9 cellular contexts compared by ENCODE assay signal in the genomic region with DNA sequence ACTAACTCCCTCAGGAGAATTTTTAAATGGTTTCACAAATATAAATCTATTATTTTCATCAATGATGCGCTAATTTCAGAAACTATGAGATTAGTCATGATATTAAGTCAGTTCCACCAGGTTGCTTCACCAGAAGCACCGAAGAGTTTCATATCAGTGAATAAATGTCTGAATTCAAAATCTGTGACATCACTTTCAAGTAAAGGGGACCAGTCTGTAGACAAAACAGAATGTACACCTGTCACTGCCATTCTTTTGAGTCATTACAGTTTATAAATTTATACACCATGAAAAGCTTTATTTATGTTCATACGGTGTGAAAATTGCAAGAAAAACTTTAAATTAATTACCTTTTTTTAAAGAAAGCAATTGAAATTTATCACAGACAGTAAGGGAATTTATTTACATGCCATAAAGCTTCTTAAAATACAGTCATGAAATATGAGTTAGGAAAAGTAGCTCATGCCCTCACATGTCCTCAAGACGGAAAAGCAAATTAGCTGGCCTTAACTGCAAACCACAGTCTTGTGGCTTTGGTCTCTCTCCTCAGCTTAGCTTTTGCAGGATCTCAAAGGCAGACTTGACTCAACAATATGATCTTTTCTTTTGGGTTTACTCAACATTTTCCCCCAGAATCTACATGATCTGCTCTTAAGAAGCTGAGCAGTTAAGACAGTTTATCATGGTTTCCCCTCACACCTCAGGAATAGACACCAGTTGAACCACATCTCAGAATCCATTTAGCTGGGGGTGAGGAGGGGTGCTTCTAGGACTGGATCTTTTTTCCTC.
DNase-seq lines count a peak whose midpoint lies in the region; ATAC-seq and TF ChIP-seq lines count a peak whose summit lies in the region.
"Had no signal": no experiment of that assay in that cellular context is flagged by ENCODE, and none has a peak within 500 bp of the region (broad histone marks: within the 10 kb centered on the region; RNA-seq: fewer than 3 reads in every experiment).

No MANE protein-coding gene starts in this region.

- H3K36me3 Mint-ChIP-seq in GM23338 (ENCODE audit: low read depth) (no peaks in the 10 kb centered on the region), endodermal cell (ENCODE audit: low read depth) (no peaks in the 10 kb centered on the region)

- H3K27me3 ChIP-seq in GM23338 (ENCODE audit: insufficient read depth): no peaks in the 10 kb centered on the region
- no peaks in the 10 kb centered on the region for H3K27me3 ChIP-seq in endodermal cell (ENCODE audit: control insufficient read depth, insufficient read depth, low read length, poor library complexity, severe bottlenecking)
- H3K27me3 ChIP-seq in MG63: no peaks in the 10 kb centered on the region

- TF ChIP-seq CTCF in GM23338 (conservative IDR thresholded peaks at IDR 0.05; ENCODE audit: low read depth in 2 of 2) (no peak), epithelial cell of esophagus (IDR thresholded peaks at IDR 0.05; ENCODE audit: insufficient read depth, low read depth, low read length, missing control alignments) (no peak), endodermal cell (conservative IDR thresholded peaks at IDR 0.05) (no peak)

- ATAC-seq in GM18868 (IDR thresholded peaks at IDR 0.05; ENCODE audit: unreplicated experiment) (peak; percentile 76), GM23338 (no peak)

- H3K27ac ChIP-seq in GM23338 (ENCODE audit: low read depth) (no peak overlapping the region; the same call in 1 of the 2 replicates), endodermal cell (ENCODE audit: low read depth, low read length) (no peak overlapping the region)
- H3K27ac ChIP-seq: WERI-Rb-1 had no signal

- H4K20me1 ChIP-seq in GM23338 (replicated peaks; ENCODE audit: insufficient read depth): no peaks in the 10 kb centered on the region

- 96 to 100% methylated on average over 3 of the region's 4 CpGs for WGBS in endodermal cell (ENCODE audit: insufficient coverage in 1 of 2, insufficient read length in 1 of 2), 2 experiments

- H3K4me1 ChIP-seq in GM23338 (ENCODE audit: insufficient read depth) (peaks cover 52% of the 10 kb centered on the region), endodermal cell (ENCODE audit: control insufficient read depth, insufficient read depth, low read length) (peaks cover 14% of the 10 kb centered on the region)

- no peaks in the 10 kb centered on the region for H3F3A ChIP-seq in GM23338 (replicated peaks; ENCODE audit: low read depth)

- H3K4me2 ChIP-seq in GM23338: 0 out of 2 replicates have a peak overlapping the region, but pooled peaks have one; percentile 1

- H3K9me3 ChIP-seq in endodermal cell (ENCODE audit: control insufficient read depth, low read length): no peaks in the 10 kb centered on the region
- no peaks in the 10 kb centered on the region for H3K9me3 ChIP-seq in MG63

- H3K27me3 Mint-ChIP-seq in GM23338 (ENCODE audit: insufficient read depth, low read depth, poor library complexity) (peaks cover 10% of the 10 kb centered on the region), endodermal cell (ENCODE audit: insufficient read depth) (no peaks in the 10 kb centered on the region)

- no peak overlapping the region for H3K9ac ChIP-seq in endodermal cell (ENCODE audit: extremely low read depth, low read length, poor library complexity, severe bottlenecking)

- no peak for DNase-seq in GM23338 (ENCODE audit: low spot score)
- DNase-seq in HT1080 (ENCODE audit: low read depth): peak; percentile 70
- peak; percentile 63 for DNase-seq in epithelial cell of esophagus (ENCODE audit: low read depth)
- no peak for DNase-seq in endodermal cell
- DNase-seq in NCI-H1436 treated with DMSO at 0.1 percent for 48 hours (lab: John Stamatoyannopoulos, UW): no peak
- no peak for DNase-seq in activated CD8-positive, alpha-beta memory T cell treated with anti-CD3 and anti-CD28 coated beads for 24 hours
- no peak for DNase-seq in MG63
- DNase-seq: WERI-Rb-1 had no signal

- H3K79me2 ChIP-seq in GM23338 (replicated peaks; ENCODE audit: insufficient read depth): no peaks in the 10 kb centered on the region

- H3K4me1 Mint-ChIP-seq in GM23338: peaks cover 67% of the 10 kb centered on the region
- H3K4me1 Mint-ChIP-seq in endodermal cell: peaks cover 45% of the 10 kb centered on the region

- H2AFZ ChIP-seq in GM23338: no peak overlapping the region

- H3K4me3 Mint-ChIP-seq in GM23338 (no peak overlapping the region), endodermal cell (no peak overlapping the region)

- H3K9me3 Mint-ChIP-seq in GM23338: no peaks in the 10 kb centered on the region
- no peaks in the 10 kb centered on the region for H3K9me3 Mint-ChIP-seq in endodermal cell

- no peaks in the 10 kb centered on the region for H3K9me2 ChIP-seq in GM23338 (ENCODE audit: insufficient read depth)

- H3K36me3 ChIP-seq in GM23338 (ENCODE audit: insufficient read depth) (no peaks in the 10 kb centered on the region), endodermal cell (ENCODE audit: control insufficient read depth, insufficient read depth, low read length) (no peaks in the 10 kb centered on the region), MG63 (no peaks in the 10 kb centered on the region)
- H3K36me3 ChIP-seq: WERI-Rb-1 had no signal

- no peak overlapping the region for H3K4me3 ChIP-seq in GM23338
- H3K4me3 ChIP-seq in epithelial cell of esophagus (ENCODE audit: low read length): no peak overlapping the region
- H3K4me3 ChIP-seq in endodermal cell (ENCODE audit: low read length): no peak overlapping the region
- no peak overlapping the region for H3K4me3 ChIP-seq in MG63

- H3K27ac Mint-ChIP-seq in GM23338 (no peak overlapping the region), endodermal cell (no peak overlapping the region)

TF ChIP-seq in GM23338, 12 proteins besides CTCF, POLR2A, EP300 and RAD21 (continues in another document):
- TF ChIP-seq ZNF114 (CRISPR knock-in tag; IDR thresholded peaks at IDR 0.05) (no peak), NANOG (IDR thresholded peaks at IDR 0.05; ENCODE audit: borderline replicate concordance) (no peak), STAT1 (IDR thresholded peaks at IDR 0.05; ENCODE audit: unreplicated experiment) (no peak)
- TF ChIP-seq, protein P1, sequence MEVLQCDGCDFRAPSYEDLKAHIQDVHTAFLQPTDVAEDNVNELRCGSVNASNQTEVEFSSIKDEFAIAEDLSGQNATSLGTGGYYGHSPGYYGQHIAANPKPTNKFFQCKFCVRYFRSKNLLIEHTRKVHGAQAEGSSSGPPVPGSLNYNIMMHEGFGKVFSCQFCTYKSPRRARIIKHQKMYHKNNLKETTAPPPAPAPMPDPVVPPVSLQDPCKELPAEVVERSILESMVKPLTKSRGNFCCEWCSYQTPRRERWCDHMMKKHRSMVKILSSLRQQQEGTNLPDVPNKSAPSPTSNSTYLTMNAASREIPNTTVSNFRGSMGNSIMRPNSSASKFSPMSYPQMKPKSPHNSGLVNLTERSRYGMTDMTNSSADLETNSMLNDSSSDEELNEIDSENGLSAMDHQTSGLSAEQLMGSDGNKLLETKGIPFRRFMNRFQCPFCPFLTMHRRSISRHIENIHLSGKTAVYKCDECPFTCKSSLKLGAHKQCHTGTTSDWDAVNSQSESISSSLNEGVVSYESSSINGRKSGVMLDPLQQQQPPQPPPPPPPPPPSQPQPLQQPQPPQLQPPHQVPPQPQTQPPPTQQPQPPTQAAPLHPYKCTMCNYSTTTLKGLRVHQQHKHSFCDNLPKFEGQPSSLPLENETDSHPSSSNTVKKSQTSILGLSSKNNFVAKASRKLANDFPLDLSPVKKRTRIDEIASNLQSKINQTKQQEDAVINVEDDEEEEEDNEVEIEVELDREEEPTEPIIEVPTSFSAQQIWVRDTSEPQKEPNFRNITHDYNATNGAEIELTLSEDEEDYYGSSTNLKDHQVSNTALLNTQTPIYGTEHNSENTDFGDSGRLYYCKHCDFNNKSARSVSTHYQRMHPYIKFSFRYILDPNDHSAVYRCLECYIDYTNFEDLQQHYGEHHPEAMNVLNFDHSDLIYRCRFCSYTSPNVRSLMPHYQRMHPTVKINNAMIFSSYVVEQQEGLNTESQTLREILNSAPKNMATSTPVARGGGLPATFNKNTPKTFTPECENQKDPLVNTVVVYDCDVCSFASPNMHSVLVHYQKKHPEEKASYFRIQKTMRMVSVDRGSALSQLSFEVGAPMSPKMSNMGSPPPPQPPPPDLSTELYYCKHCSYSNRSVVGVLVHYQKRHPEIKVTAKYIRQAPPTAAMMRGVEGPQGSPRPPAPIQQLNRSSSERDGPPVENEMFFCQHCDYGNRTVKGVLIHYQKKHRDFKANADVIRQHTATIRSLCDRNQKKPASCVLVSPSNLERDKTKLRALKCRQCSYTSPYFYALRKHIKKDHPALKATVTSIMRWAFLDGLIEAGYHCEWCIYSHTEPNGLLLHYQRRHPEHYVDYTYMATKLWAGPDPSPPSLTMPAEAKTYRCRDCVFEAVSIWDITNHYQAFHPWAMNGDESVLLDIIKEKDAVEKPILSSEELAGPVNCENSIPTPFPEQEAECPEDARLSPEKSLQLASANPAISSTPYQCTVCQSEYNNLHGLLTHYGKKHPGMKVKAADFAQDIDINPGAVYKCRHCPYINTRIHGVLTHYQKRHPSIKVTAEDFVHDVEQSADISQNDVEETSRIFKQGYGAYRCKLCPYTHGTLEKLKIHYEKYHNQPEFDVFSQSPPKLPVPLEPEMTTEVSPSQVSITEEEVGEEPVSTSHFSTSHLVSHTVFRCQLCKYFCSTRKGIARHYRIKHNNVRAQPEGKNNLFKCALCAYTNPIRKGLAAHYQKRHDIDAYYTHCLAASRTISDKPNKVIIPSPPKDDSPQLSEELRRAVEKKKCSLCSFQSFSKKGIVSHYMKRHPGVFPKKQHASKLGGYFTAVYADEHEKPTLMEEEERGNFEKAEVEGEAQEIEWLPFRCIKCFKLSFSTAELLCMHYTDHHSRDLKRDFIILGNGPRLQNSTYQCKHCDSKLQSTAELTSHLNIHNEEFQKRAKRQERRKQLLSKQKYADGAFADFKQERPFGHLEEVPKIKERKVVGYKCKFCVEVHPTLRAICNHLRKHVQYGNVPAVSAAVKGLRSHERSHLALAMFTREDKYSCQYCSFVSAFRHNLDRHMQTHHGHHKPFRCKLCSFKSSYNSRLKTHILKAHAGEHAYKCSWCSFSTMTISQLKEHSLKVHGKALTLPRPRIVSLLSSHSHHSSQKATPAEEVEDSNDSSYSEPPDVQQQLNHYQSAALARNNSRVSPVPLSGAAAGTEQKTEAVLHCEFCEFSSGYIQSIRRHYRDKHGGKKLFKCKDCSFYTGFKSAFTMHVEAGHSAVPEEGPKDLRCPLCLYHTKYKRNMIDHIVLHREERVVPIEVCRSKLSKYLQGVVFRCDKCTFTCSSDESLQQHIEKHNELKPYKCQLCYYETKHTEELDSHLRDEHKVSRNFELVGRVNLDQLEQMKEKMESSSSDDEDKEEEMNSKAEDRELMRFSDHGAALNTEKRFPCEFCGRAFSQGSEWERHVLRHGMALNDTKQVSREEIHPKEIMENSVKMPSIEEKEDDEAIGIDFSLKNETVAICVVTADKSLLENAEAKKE (CRISPR knock-in tag; IDR thresholded peaks at IDR 0.05): no peak

Comparison
In these comparisons a context has a peak if more than half of its experiments do, and no peak if none do; other contexts are left out.
1. DNase-seq: peak in HT1080 (single experiment) and epithelial cell of esophagus (single experiment); none in GM23338 (single experiment), endodermal cell (single experiment), NCI-H1436 treated with DMSO at 0.1 percent for 48 hours (single experiment), activated CD8-positive, alpha-beta memory T cell treated with anti-CD3 and anti-CD28 coated beads for 24 hours (single experiment) and MG63 (single experiment).